In the genomic region with DNA sequence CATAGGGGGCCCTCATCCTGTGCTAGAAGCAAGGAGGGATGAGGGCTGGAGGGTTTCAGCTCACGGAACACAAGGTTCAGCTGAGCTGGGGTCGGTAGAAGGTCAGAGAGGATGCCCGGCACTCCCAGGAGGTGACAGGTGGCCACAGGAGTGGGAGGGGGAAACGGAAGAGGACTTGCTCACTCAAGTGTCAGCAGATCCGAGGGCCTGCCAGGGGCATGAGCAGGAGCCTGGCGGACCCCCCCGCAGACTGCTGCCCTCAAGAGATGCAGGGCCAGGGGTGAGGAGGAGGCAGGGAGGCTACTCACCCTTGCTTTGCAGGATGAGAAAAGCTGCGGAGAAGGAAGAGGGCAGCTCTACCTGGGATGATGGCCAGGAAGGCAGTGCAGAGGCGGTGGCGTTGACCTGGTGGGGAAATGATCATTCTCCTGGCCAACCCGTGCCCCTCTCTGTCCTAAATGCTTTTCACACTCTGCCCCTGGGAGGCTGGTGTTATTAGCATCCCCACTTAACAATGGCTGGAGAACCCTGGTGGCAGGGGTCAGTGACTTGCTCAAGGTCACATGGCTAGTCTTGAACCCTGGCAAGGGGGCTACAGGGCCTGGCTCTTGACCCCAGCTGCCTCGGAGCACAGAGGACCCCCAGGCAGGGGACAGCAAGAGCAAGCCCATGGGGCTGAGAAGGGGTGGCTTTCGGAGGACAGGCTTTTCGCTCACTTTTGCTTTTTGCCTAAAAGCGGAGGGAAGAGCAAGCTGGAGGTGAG, we compare ENCODE assay signal across 13 cellular contexts. TPM values are rescaled to one million over a fixed set of nuclear protein-coding genes. Genes with fewer than 3 reads are reported as not detected.
DNase-seq lines count a peak whose midpoint lies in the region; ATAC-seq, FAIRE-seq and TF ChIP-seq lines count a peak whose summit lies in the region.
"Had no signal": no experiment of that assay in that cellular context is flagged by ENCODE, and none has a peak within 500 bp of the region (broad histone marks: within the 10 kb centered on the region; RNA-seq: fewer than 3 reads in every experiment).

No MANE protein-coding gene starts in this region.

- no peaks in the 10 kb centered on the region for H3K36me3 Mint-ChIP-seq in activated T-helper 2 cell treated with anti-CD3 and anti-CD28 coated beads, Interferon-gamma antibody, Interleukin-2, Interleukin-4, amounts not matched to agents 10 μg/mL and 5 μg/mL and 100 μg/mL, durations not matched to agents 14 hours and 24 hours and 36 hours (ENCODE audit: low read depth)
- H3K36me3 Mint-ChIP-seq in stimulated activated naive B cell treated with anti-CD40 and anti-IgM and Interleukin-4, amounts not matched to agents 10 μg/mL and 1 μg/mL and 100 μg/mL, for 72 hours = peaks cover 7 to 10% of the 10 kb centered on the region in 2 donors
- H3K36me3 Mint-ChIP-seq: activated naive CD8-positive, alpha-beta T cell had no signal

- no peaks in the 10 kb centered on the region for H3K9me3 Mint-ChIP-seq in activated T-helper 2 cell treated with anti-CD3 and anti-CD28 coated beads, Interferon-gamma antibody, Interleukin-2, Interleukin-4, amounts not matched to agents 10 μg/mL and 5 μg/mL and 100 μg/mL, durations not matched to agents 14 hours and 24 hours and 36 hours
- no peaks in the 10 kb centered on the region for H3K9me3 Mint-ChIP-seq in stimulated activated naive B cell treated with anti-CD40 and anti-IgM and Interleukin-4, amounts not matched to agents 10 μg/mL and 1 μg/mL and 100 μg/mL, for 72 hours

- no peaks in the 10 kb centered on the region; the same call in 1 of the 2 replicates for H4K20me1 ChIP-seq in HepG2 (ENCODE audit: insufficient read depth, low read length)

- H3K27me3 Mint-ChIP-seq in activated T-helper 2 cell treated with anti-CD3 and anti-CD28 coated beads, Interferon-gamma antibody, Interleukin-2, Interleukin-4, amounts not matched to agents 10 μg/mL and 5 μg/mL and 100 μg/mL, durations not matched to agents 14 hours and 24 hours and 36 hours (ENCODE audit: low read depth) = no peaks in the 10 kb centered on the region
- peaks cover 0 to 5% of the 10 kb centered on the region in 2 donors for H3K27me3 Mint-ChIP-seq in stimulated activated naive B cell treated with anti-CD40 and anti-IgM and Interleukin-4, amounts not matched to agents 10 μg/mL and 1 μg/mL and 100 μg/mL, for 72 hours

- no peak overlapping the region for H2BK5ac ChIP-seq in mesenchymal stem cell (ENCODE audit: low read depth, low read length, poor library complexity, severe bottlenecking)

- no peak overlapping the region for H3K4me3 ChIP-seq in HepG2 (replicated peaks in 1 of 3; ENCODE audit: insufficient read depth in 1 of 3, low read depth in 2 of 3, low read length in 3 of 3)
- H3K4me3 ChIP-seq in BE2C (ENCODE audit: low read depth, low read length) = no peak overlapping the region
- H3K4me3 ChIP-seq in mesenchymal stem cell (ENCODE audit: insufficient read depth in 1 of 2, low read depth in 1 of 2, low read length in 2 of 2) = no peak overlapping the region
- H3K4me3 ChIP-seq: left lung, skin epidermis had no signal

- H3K27me3 ChIP-seq in HepG2 (ENCODE audit: control insufficient read depth in 1 of 2, insufficient read depth in 2 of 2, low read length in 2 of 2) (peaks cover 2 to 11% of the 10 kb centered on the region in 2 experiments; a peak in 3 of 5 replicates), BE2C (no peaks in the 10 kb centered on the region), mesenchymal stem cell (ENCODE audit: control insufficient read depth in 1 of 2, insufficient read depth in 1 of 2, low read length in 2 of 2) (peaks cover 0 to 10% of the 10 kb centered on the region in 2 experiments)

- H2AFZ ChIP-seq in HepG2 (ENCODE audit: low read length) (no peak overlapping the region), mesenchymal stem cell (ENCODE audit: low read depth, low read length) (no peak overlapping the region)

- intact Hi-C loops in activated T-helper 2 cell treated with anti-CD3 and anti-CD28 coated beads, Interferon-gamma antibody, Interleukin-2, Interleukin-4, amounts not matched to agents 10 μg/mL and 5 μg/mL and 100 μg/mL, durations not matched to agents 14 hours and 24 hours and 36 hours (cut with micrococcal nuclease) = no loop called here
- intact Hi-C loops in HepG2 (cut with micrococcal nuclease; ENCODE audit: unreplicated experiment) = no loop called here

- no peak for TF ChIP-seq POLR2A in HepG2 (IDR thresholded peaks at IDR 0.05; ENCODE audit: insufficient read depth in 1 of 2, low read depth in 2 of 2, low read length in 2 of 2)

- H3K9ac ChIP-seq in HepG2 (ENCODE audit: insufficient read depth, low read depth, low read length) = no peak overlapping the region
- H3K9ac ChIP-seq in mesenchymal stem cell (ENCODE audit: low read length) = no peak overlapping the region

- no TSS peak for BruUV-seq in HepG2 (replicated peaks; lab: Mats Ljungman, UMichigan)

- H2BK120ac ChIP-seq in mesenchymal stem cell (ENCODE audit: low read depth, low read length) = no peak overlapping the region

- H3K14ac ChIP-seq in mesenchymal stem cell (ENCODE audit: low read length in 2 of 2) = no peak overlapping the region

- no peak for FAIRE-seq in HepG2 (lab: Jason Lieb, UNC)

- no peak overlapping the region for H3K4me3 Mint-ChIP-seq in activated T-helper 2 cell treated with anti-CD3 and anti-CD28 coated beads, Interferon-gamma antibody, Interleukin-2, Interleukin-4, amounts not matched to agents 10 μg/mL and 5 μg/mL and 100 μg/mL, durations not matched to agents 14 hours and 24 hours and 36 hours (ENCODE audit: low read depth)
- no peak overlapping the region for H3K4me3 Mint-ChIP-seq in stimulated activated naive B cell treated with anti-CD40 and anti-IgM and Interleukin-4, amounts not matched to agents 10 μg/mL and 1 μg/mL and 100 μg/mL, for 72 hours
- H3K4me3 Mint-ChIP-seq: activated naive CD8-positive, alpha-beta T cell had no signal

- no peak overlapping the region for H3K4ac ChIP-seq in mesenchymal stem cell (ENCODE audit: low read depth in 1 of 2, low read length in 2 of 2)

- no peak overlapping the region for H3K27ac Mint-ChIP-seq in activated T-helper 2 cell treated with anti-CD3 and anti-CD28 coated beads, Interferon-gamma antibody, Interleukin-2, Interleukin-4, amounts not matched to agents 10 μg/mL and 5 μg/mL and 100 μg/mL, durations not matched to agents 14 hours and 24 hours and 36 hours
- H3K27ac Mint-ChIP-seq in stimulated activated naive B cell treated with anti-CD40 and anti-IgM and Interleukin-4, amounts not matched to agents 10 μg/mL and 1 μg/mL and 100 μg/mL, for 72 hours = peak overlapping the region; percentile 3
- H3K27ac Mint-ChIP-seq: activated naive CD8-positive, alpha-beta T cell had no signal

- no peak overlapping the region for H3K23ac ChIP-seq in mesenchymal stem cell (ENCODE audit: low read length in 2 of 2)

- peaks cover 67% of the 10 kb centered on the region for H3K4me1 ChIP-seq in HepG2 (ENCODE audit: insufficient read depth, low read length)
- H3K4me1 ChIP-seq in BE2C = no peaks in the 10 kb centered on the region
- H3K4me1 ChIP-seq in mesenchymal stem cell (ENCODE audit: control insufficient read depth, insufficient read depth, low read depth, low read length) = no peaks in the 10 kb centered on the region
- H3K4me1 ChIP-seq: left lung had no signal

- H3K9me3 ChIP-seq in HepG2 (ENCODE audit: low read length) (no peaks in the 10 kb centered on the region), BE2C (no peaks in the 10 kb centered on the region), mesenchymal stem cell (ENCODE audit: control insufficient read depth, low read length) (no peaks in the 10 kb centered on the region)
- H3K9me3 ChIP-seq: left lung had no signal

- H3K4me2 ChIP-seq in HepG2 (ENCODE audit: low read depth, low read length) (no peak overlapping the region), mesenchymal stem cell (ENCODE audit: low read length, poor library complexity, severe bottlenecking) (no peak overlapping the region)

- TF ChIP-seq RAD21 in HepG2 (CRISPR knock-in tag; IDR thresholded peaks at IDR 0.05) = no peak

- no peak overlapping the region for H2BK15ac ChIP-seq in mesenchymal stem cell (ENCODE audit: low read depth, poor library complexity, severe bottlenecking)

- H3K79me1 ChIP-seq in mesenchymal stem cell (replicated peaks; ENCODE audit: low read length, poor library complexity, severe bottlenecking) = peaks cover under 1% of the 10 kb centered on the region

- TF ChIP-seq EP300 in HepG2 (IDR thresholded peaks at IDR 0.05; ENCODE audit: low read depth in 2 of 2, low read length in 2 of 2) = no peak
- no peak for TF ChIP-seq EP300 in HepG2 (CRISPR knock-in tag; IDR thresholded peaks at IDR 0.05; ENCODE audit: borderline replicate concordance)

- H3K18ac ChIP-seq in mesenchymal stem cell (ENCODE audit: low read depth in 1 of 2, low read length in 2 of 2) = no peak overlapping the region

- H2AK5ac ChIP-seq in mesenchymal stem cell (ENCODE audit: low read length, severe bottlenecking) = no peak overlapping the region

- no peaks in the 10 kb centered on the region for H3K79me2 ChIP-seq in HepG2 (ENCODE audit: insufficient read depth, low read length)

- no peak for TF ChIP-seq CTCF in HepG2 (CRISPR knock-in tag; IDR thresholded peaks at IDR 0.05)
- no peak for TF ChIP-seq CTCF in BE2C (IDR thresholded peaks at IDR 0.05; ENCODE audit: low read depth, low read length)

- DNase-seq in activated T-cell treated with anti-CD3 and anti-CD28 coated beads, Interleukin-2, amount 50 U/mL, for 48 hours = peak; percentile 10 to 12
- DNase-seq in activated T-cell treated with anti-CD3 and anti-CD28 coated beads, Interleukin-2, amount 50 U/mL, for 1 hour = no peak
- peak; percentile 6 for DNase-seq in activated T-helper 2 cell treated with anti-CD3 and anti-CD28 coated beads, Interferon-gamma antibody, Interleukin-2, Interleukin-4, amounts not matched to agents 10 μg/mL and 5 μg/mL and 100 μg/mL, durations not matched to agents 14 hours and 24 hours and 36 hours (ENCODE audit: low spot score)
- DNase-seq in HepG2 (ENCODE audit: low spot score) = no peak
- no peak for DNase-seq in stimulated activated naive B cell treated with anti-CD40 and anti-IgM and Interleukin-4, amounts not matched to agents 10 μg/mL and 1 μg/mL and 100 μg/mL, for 72 hours
- no peak for DNase-seq in BE2C
- no peak for DNase-seq in cerebellar nuclear complex (lab: John Stamatoyannopoulos, UW)
- DNase-seq in mesenchymal stem cell = no peak
- DNase-seq: KG1, left lung, NCI-H187 treated with DMSO at 0.1 percent for 48 hours had no signal

- H3K36me3 ChIP-seq in HepG2 (replicated peaks in 1 of 2; ENCODE audit: control insufficient read depth in 1 of 2, insufficient read depth in 2 of 2, low read length in 2 of 2) (no peaks in the 10 kb centered on the region), BE2C (no peaks in the 10 kb centered on the region), mesenchymal stem cell (ENCODE audit: control insufficient read depth in 1 of 2, insufficient read depth in 2 of 2, low read depth in 1 of 2, low read length in 2 of 2) (peaks cover 0 to 7% of the 10 kb centered on the region in 2 experiments)

- no peak overlapping the region for H4K91ac ChIP-seq in mesenchymal stem cell (ENCODE audit: low read length)

- CTCF ChIA-PET in HepG2 (lab: Yijun Ruan, JAX; ENCODE audit: low intra/inter-chr PET ratio, low total read pairs) = no interaction called here

- no peak overlapping the region for H4K8ac ChIP-seq in mesenchymal stem cell (ENCODE audit: low read length)

- no peaks in the 10 kb centered on the region for H3K4me1 Mint-ChIP-seq in activated T-helper 2 cell treated with anti-CD3 and anti-CD28 coated beads, Interferon-gamma antibody, Interleukin-2, Interleukin-4, amounts not matched to agents 10 μg/mL and 5 μg/mL and 100 μg/mL, durations not matched to agents 14 hours and 24 hours and 36 hours (ENCODE audit: low read depth)
- H3K4me1 Mint-ChIP-seq in stimulated activated naive B cell treated with anti-CD40 and anti-IgM and Interleukin-4, amounts not matched to agents 10 μg/mL and 1 μg/mL and 100 μg/mL, for 72 hours = peaks cover 17 to 35% of the 10 kb centered on the region in 2 donors

- H2BK12ac ChIP-seq in mesenchymal stem cell (ENCODE audit: low read length in 2 of 2) = no peak overlapping the region

- no peak for ATAC-seq in HepG2
- peak in 1 of 2 donors; percentile 6 for ATAC-seq in stimulated activated naive B cell treated with anti-CD40 and anti-IgM and Interleukin-4, amounts not matched to agents 10 μg/mL and 1 μg/mL and 100 μg/mL, for 72 hours (replicated peaks)
- ATAC-seq: left lung had no signal

- 24% methylated on average over 12 of the region's 15 CpGs for WGBS in HepG2 (ENCODE audit: low lambda C conversion rate)
- 83% methylated on average over 15 of the region's 15 CpGs for WGBS in mesenchymal stem cell

- POLR2A ChIA-PET in HepG2 (lab: Yijun Ruan, JAX) = no interaction called here

- in situ Hi-C loops in HepG2 (cut with HindIII; ENCODE audit: extremely low pct_ligation_motif_present, low pct_unique_long_range_greater_than_20kb) = no loop called here

- no peak overlapping the region for H3K27ac ChIP-seq in HepG2 (ENCODE audit: extremely low read length, insufficient read depth, low read length)
- H3K27ac ChIP-seq in mesenchymal stem cell (ENCODE audit: low read length, poor library complexity, severe bottlenecking) = no peak overlapping the region
- H3K27ac ChIP-seq: left lung, skin epidermis had no signal

RNA-seq across cellular contexts. Expression of a gene that starts 30.1 kb away (rescaled TPM):
- 155 and 160 TPM in 2 replicates for total RNA-seq in activated T-helper 2 cell treated with anti-CD3 and anti-CD28 coated beads, Interferon-gamma antibody, Interleukin-2, Interleukin-4, amounts not matched to agents 10 μg/mL and 5 μg/mL and 100 μg/mL, durations not matched to agents 14 hours and 24 hours and 36 hours
- total RNA-seq in HepG2 (2016; rRNA removed; fragmentation: Illumina TruSeq; extraction: Trizol) = 19.8 and 34.7 TPM in 2 replicates
- 34.0 and 36.2 TPM in 2 replicates for total RNA-seq in HepG2 (2016; cell fraction: cytosol; rRNA removed; fragmentation: Illumina TruSeq; extraction: Trizol; ENCODE audit: low read depth)
- total RNA-seq in HepG2 (2016; cell fraction: insoluble cytoplasmic fraction; rRNA removed; fragmentation: Illumina TruSeq; extraction: Trizol) = 18.0 and 33.5 TPM in 2 replicates
- total RNA-seq in HepG2 (2016; cell fraction: membrane; rRNA removed; fragmentation: Illumina TruSeq; extraction: Trizol) = 53.9 and 59.1 TPM in 2 replicates
- total RNA-seq in HepG2 (2016; cell fraction: nucleus; rRNA removed; fragmentation: Illumina TruSeq; extraction: Trizol) = 30.6 and 34.3 TPM in 2 replicates
- 129 and 152 TPM in 2 replicates for polyA plus RNA-seq in HepG2 (2011; rRNA removed)
- 93.4 and 108 TPM in 2 replicates for polyA plus RNA-seq in HepG2 (2011; cell fraction: cytosol; rRNA removed)
- polyA plus RNA-seq in HepG2 (2011; cell fraction: nucleus; rRNA removed) = 285 and 291 TPM in 2 replicates
- 60.9 and 83.8 TPM in 2 replicates for polyA plus RNA-seq in HepG2 (2012)
- polyA plus RNA-seq in HepG2 (2016; cell fraction: cytosol; fragmentation: Illumina TruSeq; extraction: Trizol; ENCODE audit: low read depth) = 40.2 and 42.9 TPM in 2 replicates
- 27.5 and 37.1 TPM in 2 replicates for polyA plus RNA-seq in HepG2 (2016; cell fraction: insoluble cytoplasmic fraction; fragmentation: Illumina TruSeq; extraction: Trizol; ENCODE audit: low read depth)
- 58.9 and 59.0 TPM in 2 replicates for polyA plus RNA-seq in HepG2 (2016; cell fraction: membrane; fragmentation: Illumina TruSeq; extraction: Trizol; ENCODE audit: low read depth)
- 67.4 and 77.3 TPM in 2 replicates for polyA plus RNA-seq in HepG2 (2016; cell fraction: nucleus; fragmentation: Illumina TruSeq; extraction: Trizol; ENCODE audit: insufficient read depth, low read depth)
- 116 and 242 TPM in 2 replicates for polyA minus RNA-seq in HepG2 (2011; rRNA and poly(A)+ RNA removed; ENCODE audit: low replicate concordance)
- polyA minus RNA-seq in HepG2 (2011; cell fraction: cytosol; rRNA and poly(A)+ RNA removed) = 54.0 and 54.3 TPM in 2 replicates
- polyA minus RNA-seq in HepG2 (2011; cell fraction: nucleus; rRNA and poly(A)+ RNA removed) = 69.5 and 90.5 TPM in 2 replicates
- 460 TPM for polyA plus RNA-seq in BE2C (2012; ENCODE audit: insufficient read depth, insufficient read length, low read depth)
- 175 TPM for polyA plus RNA-seq in mesenchymal stem cell (2013, experiment 1 of 2)
- polyA plus RNA-seq in mesenchymal stem cell (2013, experiment 2 of 2) = 170 TPM

Comparison
In these comparisons a context has a peak if more than half of its experiments do, and no peak if none do; other contexts are left out.
1. DNase-seq: peak in activated T-cell treated with anti-CD3 and anti-CD28 coated beads, Interleukin-2, amount 50 U/mL, for 48 hours (2 of 2) and activated T-helper 2 cell treated with anti-CD3 and anti-CD28 coated beads, Interferon-gamma antibody, Interleukin-2, Interleukin-4, amounts not matched to agents 10 μg/mL and 5 μg/mL and 100 μg/mL, durations not matched to agents 14 hours and 24 hours and 36 hours (single experiment); none in activated T-cell treated with anti-CD3 and anti-CD28 coated beads, Interleukin-2, amount 50 U/mL, for 1 hour (single experiment), HepG2 (single experiment), stimulated activated naive B cell treated with anti-CD40 and anti-IgM and Interleukin-4, amounts not matched to agents 10 μg/mL and 1 μg/mL and 100 μg/mL, for 72 hours (single experiment), BE2C (single experiment), cerebellar nuclear complex (0 of 2) and mesenchymal stem cell (single experiment).